Comparison of ENCODE assay signal across 23 cellular contexts in the genomic region with DNA sequence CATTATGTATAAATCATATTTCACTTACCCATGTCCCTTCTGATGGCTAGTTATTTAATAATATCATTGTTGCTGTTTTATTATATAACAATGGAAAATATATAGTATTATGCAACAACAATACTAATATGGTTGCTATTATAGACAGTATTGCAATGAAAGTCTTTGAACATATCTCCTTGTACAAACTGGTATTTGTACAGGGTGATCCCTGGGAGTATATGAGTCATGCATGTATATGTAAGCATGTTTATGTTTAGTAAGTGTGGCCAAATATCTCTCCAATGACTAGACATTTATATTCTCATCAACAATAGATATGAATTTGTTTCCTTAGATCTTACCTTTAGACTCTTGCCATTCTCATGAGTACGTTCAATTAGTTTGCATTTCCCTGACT. TPM values are rescaled to one million over a fixed set of nuclear protein-coding genes. Genes with fewer than 3 reads are reported as not detected.
A peak's percentile ranks its signal among the peaks of the same experiment; 100 is the strongest.
DNase-seq lines count a peak whose midpoint lies in the region; ATAC-seq and TF ChIP-seq lines count a peak whose summit lies in the region.
"Had no signal": no experiment of that assay in that cellular context is flagged by ENCODE, and none has a peak within 500 bp of the region (broad histone marks: within the 10 kb centered on the region; RNA-seq: fewer than 3 reads in every experiment).

No MANE protein-coding gene starts in this region.

- intact Hi-C loops in upper lobe of right lung (cut with DNase I), result no loop called here

- no peak overlapping the region for H3K27ac ChIP-seq in AG04450 (ENCODE audit: low read depth, low read length)
- H3K27ac ChIP-seq in neuronal stem cell (replicated peaks; ENCODE audit: low read length), result no peak overlapping the region
- H3K27ac ChIP-seq in upper lobe of right lung, result no peak overlapping the region
- H3K27ac ChIP-seq: cardiac muscle cell, tibial nerve had no signal

- H2BK5ac ChIP-seq in neuronal stem cell (ENCODE audit: low read length), result no peak overlapping the region

- no peak overlapping the region for H2BK12ac ChIP-seq in neuronal stem cell (ENCODE audit: low read length)

- ATAC-seq in upper lobe of right lung (no peak), GM21381 (IDR thresholded peaks at IDR 0.05; ENCODE audit: unreplicated experiment) (no peak)
- ATAC-seq: activated naive CD4-positive, alpha-beta T cell treated with anti-CD3 and anti-CD28 coated beads, Interleukin-2, amount 50 U/mL, for 72 hours had no signal

- no peaks in the 10 kb centered on the region for H3K27me3 ChIP-seq in AG04450 (ENCODE audit: control insufficient read depth, insufficient read depth, low read length)
- H3K27me3 ChIP-seq in neuronal stem cell (ENCODE audit: control insufficient read depth in 3 of 3, insufficient read depth in 3 of 3, low read depth in 1 of 3, low read length in 3 of 3), result no peaks in the 10 kb centered on the region
- H3K27me3 ChIP-seq in upper lobe of right lung, result no peaks in the 10 kb centered on the region
- H3K27me3 ChIP-seq: cardiac muscle cell, tibial nerve had no signal

- no peak for TF ChIP-seq CTCF in AG04450 (IDR thresholded peaks at IDR 0.05; ENCODE audit: low read depth, low read length)
- TF ChIP-seq CTCF in fibroblast of villous mesenchyme (IDR thresholded peaks at IDR 0.05; ENCODE audit: insufficient read depth, low read depth, low read length), result no peak
- TF ChIP-seq CTCF in upper lobe of right lung (IDR thresholded peaks at IDR 0.05), result no peak

- CTCF ChIA-PET in AG04450 (lab: Charles Lee), result interaction anchor here (0.6 kb wide), 1 partner anchor 281 kb away, joined by 3 read pairs; no protein-coding TSS in a partner anchor

- WGBS in neuronal stem cell (ENCODE audit: extremely low coverage in 2 of 2, insufficient read length in 2 of 2, insufficient replicate concordance in 1 of 2), 2 donors, result no CpG with 5 or more reads among the region's 1 CpG

- H2AK5ac ChIP-seq in neuronal stem cell (ENCODE audit: low read depth, low read length), result no peak overlapping the region

- H3K36me3 ChIP-seq in neuronal stem cell (replicated peaks in 1 of 2; ENCODE audit: control insufficient read depth in 2 of 2, insufficient read depth in 2 of 2, low read length in 2 of 2) (no peaks in the 10 kb centered on the region), upper lobe of right lung (no peaks in the 10 kb centered on the region)
- H3K36me3 ChIP-seq: cardiac muscle cell, HAP-1 had no signal

- no peak overlapping the region for H2BK15ac ChIP-seq in neuronal stem cell (ENCODE audit: low read length)

- no peak overlapping the region for H2AFZ ChIP-seq in neuronal stem cell (ENCODE audit: low read length)

- H3K18ac ChIP-seq in neuronal stem cell (ENCODE audit: low read length), result no peak overlapping the region

- H3K4me3 ChIP-seq in AG04450 (ENCODE audit: low read depth, low read length) (no peak overlapping the region), fibroblast of villous mesenchyme (ENCODE audit: low read depth, low read length) (no peak overlapping the region), neuronal stem cell (ENCODE audit: low read length in 2 of 2) (no peak overlapping the region), upper lobe of right lung (no peak overlapping the region)
- H3K4me3 ChIP-seq: cardiac muscle cell, HAP-1, tibial nerve had no signal

- H3K79me1 ChIP-seq in neuronal stem cell (ENCODE audit: low read depth, low read length), result no peaks in the 10 kb centered on the region

- POLR2A ChIA-PET in AG04450 (lab: Yijun Ruan, JAX), result interaction anchor here (0.7 kb wide), 1 partner anchor 814 kb away, joined by 3 read pairs; no protein-coding TSS in a partner anchor

- DNase-seq in AG04450 (ENCODE audit: low read depth, low spot score) (peak; percentile 63), HT1080 (ENCODE audit: low read depth) (peak; percentile 18), brain pericyte (ENCODE audit: low read depth, low spot score) (peak; percentile 26), fibroblast of villous mesenchyme (ENCODE audit: low read depth) (peak; percentile 65), neuronal stem cell (ENCODE audit: low spot score) (no peak), upper lobe of right lung (no peak), NCI-H2171 treated with DMSO at 0.1 percent for 48 hours (lab: John Stamatoyannopoulos, UW) (no peak)
- DNase-seq: ACHN; activated CD4-positive, CD25-positive, alpha-beta regulatory T cell; CD4-positive, alpha-beta memory T cell; foreskin melanocyte; KG1; NCI-H1092 treated with DMSO at 0.1 percent for 48 hours; NCI-H2171; NCI-H82; stimulated activated naive CD4-positive, alpha-beta T cell treated with Interleukin-2 at 50 U/mL for 16 hours; T-helper 9 cell had no signal

- H3K9me3 ChIP-seq in AG04450 (ENCODE audit: control insufficient read depth, insufficient read depth, low read length) (peaks cover 4% of the 10 kb centered on the region; the same call in 1 of the 2 replicates), neuronal stem cell (replicated peaks in 1 of 2; ENCODE audit: control insufficient read depth in 2 of 2, insufficient read depth in 1 of 2, low read depth in 1 of 2, low read length in 2 of 2) (no peaks in the 10 kb centered on the region), upper lobe of right lung (no peaks in the 10 kb centered on the region)
- H3K9me3 ChIP-seq: HAP-1, tibial nerve had no signal

- no peak overlapping the region for H4K91ac ChIP-seq in neuronal stem cell (ENCODE audit: low read depth, low read length, poor library complexity)

- H3K14ac ChIP-seq in neuronal stem cell (ENCODE audit: low read length), result no peak overlapping the region

- no peak overlapping the region for H3K4me2 ChIP-seq in neuronal stem cell (ENCODE audit: insufficient read depth, low read length, poor library complexity, severe bottlenecking)

- no peak overlapping the region for H3K4ac ChIP-seq in neuronal stem cell (ENCODE audit: low read length)

- H3K4me1 ChIP-seq in neuronal stem cell (ENCODE audit: control insufficient read depth in 2 of 2, insufficient read depth in 1 of 2, low read depth in 1 of 2, low read length in 2 of 2) (peaks cover 0 to 4% of the 10 kb centered on the region in 2 donors), upper lobe of right lung (no peaks in the 10 kb centered on the region)
- H3K4me1 ChIP-seq: tibial nerve had no signal

- H2BK120ac ChIP-seq in neuronal stem cell (ENCODE audit: low read depth, low read length), result no peak overlapping the region

- no peak overlapping the region for H3K9ac ChIP-seq in neuronal stem cell (ENCODE audit: low read depth, low read length, poor library complexity)

- H4K8ac ChIP-seq in neuronal stem cell (ENCODE audit: low read depth, low read length), result no peak overlapping the region

- no peak overlapping the region for H3K23ac ChIP-seq in neuronal stem cell (ENCODE audit: low read depth, low read length, poor library complexity)

RNA-seq across cellular contexts. Expression of gene KCNC1, which starts 55.9 kb away (rescaled TPM):
- 0.04 TPM in 1 of 2 replicates, not detected in the other for polyA plus RNA-seq in AG04450 (2011; rRNA removed)
- polyA minus RNA-seq in AG04450 (2011; rRNA and poly(A)+ RNA removed), result 0.09 TPM in 1 of 2 replicates, not detected in the other
- total RNA-seq in HT1080 (2014; rRNA removed; shearing (Covaris generic)), result 0.10 TPM in 1 of 2 replicates, not detected in the other
- polyA plus RNA-seq in HT1080 (2015; cell fraction: cytosol; rRNA removed), result not detected in 2 replicates
- 0.03 TPM in 1 of 2 replicates, not detected in the other for polyA plus RNA-seq in HT1080 (2015; cell fraction: nucleus; rRNA removed)
- 0.64 TPM in 1 of 2 replicates, not detected in the other for total RNA-seq in fibroblast of villous mesenchyme
- 2.0 TPM for polyA plus RNA-seq in neuronal stem cell (2013, experiment 1 of 2)
- polyA plus RNA-seq in neuronal stem cell (2013, experiment 2 of 2), result 1.9 TPM
- not detected for total RNA-seq in upper lobe of right lung
- total RNA-seq: activated CD8-positive, alpha-beta memory T cell treated with anti-CD3 and anti-CD28 coated beads for 36 hours; activated naive CD4-positive, alpha-beta T cell treated with anti-CD3 and anti-CD28 coated beads, Interleukin-2, amount 50 U/mL, for 72 hours; cardiac muscle cell; CD4-positive, alpha-beta memory T cell; tibial nerve had no signal

Comparison
In these comparisons a context has a peak if more than half of its experiments do, and no peak if none do; other contexts are left out.
1. DNase-seq: peak in AG04450 (single experiment), HT1080 (single experiment), brain pericyte (single experiment) and fibroblast of villous mesenchyme (single experiment); none in neuronal stem cell (single experiment), upper lobe of right lung (single experiment) and NCI-H2171 treated with DMSO at 0.1 percent for 48 hours (single experiment).